Comparison of ENCODE assay signal across 8 cellular contexts in the genomic region with DNA sequence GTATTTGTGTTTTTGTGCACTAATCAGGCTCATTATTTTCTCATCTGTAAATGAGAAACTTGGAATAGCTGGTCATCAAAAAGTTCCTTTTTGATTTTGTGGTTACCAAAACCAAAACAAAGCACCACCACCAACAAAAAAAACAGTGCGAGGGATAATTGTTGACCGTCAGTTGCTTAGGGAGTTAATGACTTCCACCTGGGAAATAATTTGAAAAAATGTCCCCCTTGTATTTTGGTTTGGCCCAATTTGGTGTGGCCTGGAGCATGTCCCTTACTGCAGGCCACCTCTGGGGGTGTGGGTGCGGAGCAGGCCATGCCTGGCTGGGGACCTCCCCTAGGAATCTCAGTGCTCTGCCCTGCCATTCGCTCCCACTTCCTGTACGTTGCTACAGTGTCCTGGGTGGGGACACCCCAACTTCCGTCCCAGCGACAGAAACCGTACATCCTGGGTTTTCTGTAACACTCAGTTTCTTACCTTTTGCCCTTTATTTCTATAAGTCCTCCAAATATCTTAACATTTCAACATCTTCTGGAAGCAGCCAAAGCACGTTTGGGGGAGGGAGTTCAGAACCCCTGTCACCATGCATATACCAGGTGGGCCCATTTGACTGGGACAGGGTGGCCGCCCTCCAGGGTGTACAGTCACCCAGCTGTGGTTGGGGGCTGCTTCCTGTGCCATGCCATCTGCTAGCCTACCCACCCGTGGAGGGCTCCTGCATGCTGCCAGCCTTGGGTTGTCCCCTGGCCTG. TPM values are rescaled to one million over a fixed set of nuclear protein-coding genes. Genes with fewer than 3 reads are reported as not detected.
DNase-seq lines count a peak whose midpoint lies in the region; ATAC-seq and TF ChIP-seq lines count a peak whose summit lies in the region.

No MANE protein-coding gene starts in this region.

- ATAC-seq in GM18861 (IDR thresholded peaks at IDR 0.05; ENCODE audit: unreplicated experiment) (peak; percentile 63), HG02571 (IDR thresholded peaks at IDR 0.05; ENCODE audit: unreplicated experiment) (peak; percentile 48), T-cell (replicated peaks in 1 of 4) (peak; percentile 58 to 68 (median 62)), natural killer cell (peak; percentile 61 to 68 (median 66)), HG02970 (IDR thresholded peaks at IDR 0.05; ENCODE audit: low FRiP score, unreplicated experiment) (no peak), foreskin keratinocyte (no peak)

- peak in 11 of 34 experiments; percentile 20 to 65 (median 38) for DNase-seq in T-cell
- DNase-seq in natural killer cell, result no peak
- DNase-seq in NCI-H345 treated with DMSO at 0.1 percent for 48 hours (lab: John Stamatoyannopoulos, UW; ENCODE audit: unreplicated experiment), result no peak
- DNase-seq in NCI-H82 treated with DMSO at 0.1 percent for 48 hours (lab: John Stamatoyannopoulos, UW; ENCODE audit: unreplicated experiment), result no peak
- no peak for DNase-seq in foreskin keratinocyte

- intact Hi-C loops in natural killer cell (cut with micrococcal nuclease), result loop anchor here (2.0 kb wide), 1 partner anchor 29 kb away; no protein-coding TSS in a partner anchor

- CTCF ChIA-PET in T-cell (lab: Charles Lee), result interaction anchor here in 1 of 2 donors (0.9 to 1.8 kb wide), 5 partner anchors 10 to 30 kb away, joined by 3 to 6 read pairs (median 5); no protein-coding TSS in a partner anchor

- H3K36me3 Mint-ChIP-seq in T-cell (peaks cover 14% of the 10 kb centered on the region), natural killer cell (no peaks in the 10 kb centered on the region)

- H3K9me3 Mint-ChIP-seq in T-cell (no peaks in the 10 kb centered on the region), natural killer cell (no peaks in the 10 kb centered on the region)

- H3K4me1 Mint-ChIP-seq in T-cell (peaks cover 92 to 98% (median 95%) of the 10 kb centered on the region in 3 donors), natural killer cell (peaks cover 73 to 75% of the 10 kb centered on the region in 2 donors)

- H3K27me3 Mint-ChIP-seq in T-cell (no peaks in the 10 kb centered on the region), natural killer cell (ENCODE audit: low read depth in 2 of 2) (no peaks in the 10 kb centered on the region)

- POLR2A ChIA-PET in T-cell (lab: Charles Lee), result interaction anchor here in 1 of 2 donors (0.9 kb wide), 1 partner anchor 18 kb away, joined by 3 read pairs; no protein-coding TSS in a partner anchor

- TF ChIP-seq CTCF in natural killer cell (IDR thresholded peaks at IDR 0.05) (no peak), foreskin keratinocyte (conservative IDR thresholded peaks at IDR 0.05) (no peak)

- H3K27ac Mint-ChIP-seq in T-cell (peak overlapping the region; percentile 88 to 98), natural killer cell (peak overlapping the region; percentile 87)

- H3K4me1 ChIP-seq in foreskin keratinocyte, result no peaks in the 10 kb centered on the region

- H3K4me3 Mint-ChIP-seq in T-cell (peak overlapping the region; percentile 58 to 82 (median 71)), natural killer cell (peak overlapping the region; percentile 84)

- no peaks in the 10 kb centered on the region for H3K27me3 ChIP-seq in foreskin keratinocyte

- no peak overlapping the region for H3K27ac ChIP-seq in foreskin keratinocyte

RNA-seq across cellular contexts. Expression of a gene that starts 31.3 kb away (rescaled TPM):
- total RNA-seq in T-cell, result 100 to 1,000 TPM in 4 of 5 donors, 10 to 100 TPM in 1; 97.7 to 154 (median 120) TPM
- 10 to 100 TPM; 34.1 to 50.8 (median 43.0) TPM for total RNA-seq in natural killer cell
- 46.0 and 66.3 TPM in 2 replicates for total RNA-seq in foreskin keratinocyte
- 32.0 and 44.1 TPM in 2 replicates for polyA plus RNA-seq in foreskin keratinocyte

Comparison
In these comparisons a context has a peak if more than half of its experiments do, and no peak if none do; other contexts are left out.
1. ATAC-seq: peak in GM18861 (single experiment), HG02571 (single experiment), T-cell (4 of 4) and natural killer cell (3 of 3); none in HG02970 (single experiment) and foreskin keratinocyte (single experiment).